8 cellular contexts compared by ENCODE assay signal in genomic region chr3:63862804-63863149, GRCh38. TPM values are rescaled to one million over a fixed set of nuclear protein-coding genes. Genes with fewer than 3 reads are reported as not detected.
DNase-seq lines count a peak whose midpoint lies in the region; ATAC-seq and TF ChIP-seq lines count a peak whose summit lies in the region.

No MANE protein-coding gene starts in this region.

- H3K27ac ChIP-seq in cardiac muscle cell, result no peak overlapping the region
- H3K27ac ChIP-seq in Panc1 (ENCODE audit: low read length), result peak overlapping the region; percentile 89
- H3K27ac ChIP-seq in fibroblast of lung (ENCODE audit: insufficient read depth, low read length), result peak overlapping the region; percentile 74
- H3K27ac ChIP-seq in rectal smooth muscle tissue (ENCODE audit: low read depth, low read length), result peak overlapping the region; percentile 83

- H3K9me3 ChIP-seq in cardiac muscle cell (ENCODE audit: low read depth) (no peaks in the 10 kb centered on the region), Panc1 (ENCODE audit: control insufficient read depth, insufficient read depth, low read depth, low read length) (no peaks in the 10 kb centered on the region), fibroblast of lung (ENCODE audit: control insufficient read depth, insufficient read depth, low read depth, low read length) (no peaks in the 10 kb centered on the region)

- TF ChIP-seq CTCF in cardiac muscle cell (IDR thresholded peaks at IDR 0.05; ENCODE audit: low read depth, low read length), result no peak
- TF ChIP-seq CTCF in Panc1 (IDR thresholded peaks at IDR 0.05), result no peak
- no peak for TF ChIP-seq CTCF in fibroblast of lung (conservative IDR thresholded peaks at IDR 0.05 in 1 of 2, IDR thresholded peaks at IDR 0.05 in 1 of 2; ENCODE audit: low read depth in 1 of 2, low read length in 2 of 2)

- ATAC-seq in left ventricle myocardium superior, result no peak
- ATAC-seq in Panc1, result no peak

- H3K36me3 ChIP-seq in cardiac muscle cell (no peaks in the 10 kb centered on the region), Panc1 (ENCODE audit: control insufficient read depth, insufficient read depth, low read length) (no peaks in the 10 kb centered on the region; the same call in 1 of the 2 replicates), fibroblast of lung (ENCODE audit: control insufficient read depth, insufficient read depth, low read length) (no peaks in the 10 kb centered on the region), rectal smooth muscle tissue (ENCODE audit: control insufficient read depth, insufficient read depth, low read length) (no peaks in the 10 kb centered on the region)

- H3K4me2 ChIP-seq in fibroblast of lung (ENCODE audit: extremely low read depth, insufficient read depth, low read length), result peak overlapping the region; percentile 88

- H3K4me3 ChIP-seq in cardiac muscle cell (peak overlapping the region; percentile 87), Panc1 (ENCODE audit: low read depth in 2 of 2, low read length in 2 of 2) (peak overlapping the region; percentile 61 to 64), fibroblast of lung (replicated peaks in 1 of 4; ENCODE audit: control extremely low read depth in 1 of 4, insufficient read depth in 1 of 4, low read depth in 3 of 4, low read length in 4 of 4) (peak overlapping the region; percentile 57 to 94 (median 78)), rectal smooth muscle tissue (ENCODE audit: low read length) (peak overlapping the region; percentile 88)

- BruUV-seq in Panc1 (replicated peaks; lab: Mats Ljungman, UMichigan), result no TSS peak

- peak overlapping the region; percentile 98 for H3K9ac ChIP-seq in fibroblast of lung (ENCODE audit: insufficient read depth, low read length)
- H3K9ac ChIP-seq in rectal smooth muscle tissue (ENCODE audit: low read length), result peak overlapping the region; percentile 75

- POLR2A ChIA-PET in Panc1 (lab: Charles Lee), result no interaction called here

- CTCF ChIA-PET in Panc1 (lab: Charles Lee), result no interaction called here

- H3K4me1 ChIP-seq in cardiac muscle cell (ENCODE audit: low read depth) (peaks cover 15% of the 10 kb centered on the region), Panc1 (ENCODE audit: control insufficient read depth, insufficient read depth, low read length) (peaks cover 3% of the 10 kb centered on the region; the same call in 1 of the 2 replicates), fibroblast of lung (ENCODE audit: control insufficient read depth, extremely low read depth, insufficient read depth, low read length) (no peaks in the 10 kb centered on the region), rectal smooth muscle tissue (ENCODE audit: control insufficient read depth, insufficient read depth, low read length) (peaks cover 11% of the 10 kb centered on the region)

- in situ Hi-C loops in Panc1 (cut with HindIII; ENCODE audit: low pct_unique_long_range_greater_than_20kb, low sequenced_read_pairs), result no loop called here

- H4K20me1 ChIP-seq in fibroblast of lung (ENCODE audit: control insufficient read depth, extremely low read depth, insufficient read depth, low read length), result no peaks in the 10 kb centered on the region

- no peaks in the 10 kb centered on the region for H3K27me3 ChIP-seq in cardiac muscle cell
- no peaks in the 10 kb centered on the region for H3K27me3 ChIP-seq in Panc1 (ENCODE audit: control insufficient read depth, insufficient read depth, low read length)
- H3K27me3 ChIP-seq in fibroblast of lung (ENCODE audit: control insufficient read depth, insufficient read depth, low read length), result no peaks in the 10 kb centered on the region
- no peaks in the 10 kb centered on the region for H3K27me3 ChIP-seq in rectal smooth muscle tissue (ENCODE audit: control insufficient read depth, insufficient read depth, low read length)

- DNase-seq in cardiac muscle cell (ENCODE audit: low read depth in 1 of 2, low spot score in 1 of 2) (no peak), left ventricle myocardium superior (no peak), Panc1 (ENCODE audit: low read depth, low spot score) (no peak), fibroblast of lung (ENCODE audit: low read depth in 2 of 2) (no peak), SHP77 treated with DMSO at 0.1 percent for 48 hours (lab: John Stamatoyannopoulos, UW) (no peak), cortex of kidney (lab: John Stamatoyannopoulos, UW) (no peak), iPS-NIHi7 (ENCODE audit: extremely low spot score) (no peak)

- H2AFZ ChIP-seq in fibroblast of lung (ENCODE audit: low read length), result peak overlapping the region; percentile 66

- H3K79me2 ChIP-seq in fibroblast of lung (ENCODE audit: control insufficient read depth, insufficient read depth, low read length), result peaks cover 50% of the 10 kb centered on the region

- intact Hi-C loops in left ventricle myocardium superior (cut with micrococcal nuclease) (no loop called here), Panc1 (cut with micrococcal nuclease; ENCODE audit: unreplicated experiment) (no loop called here)

RNA-seq across cellular contexts. Expression of gene THOC7, which starts 0.8 kb away (rescaled TPM):
- total RNA-seq in cardiac muscle cell, result 49.1 and 58.8 TPM in 2 replicates
- polyA plus RNA-seq in cardiac muscle cell, result 98.5 and 115 TPM in 2 replicates
- 82.5 TPM for total RNA-seq in left ventricle myocardium superior
- 64.3 TPM for total RNA-seq in Panc1 (2021; ENCODE audit: unreplicated experiment)
- polyA plus RNA-seq in Panc1 (2012; ENCODE audit: insufficient read length), result 38.9 TPM
- total RNA-seq in fibroblast of lung, result 35.3 and 42.6 TPM in 2 replicates
- polyA plus RNA-seq in fibroblast of lung, result 100 and 103 TPM in 2 replicates
- polyA plus RNA-seq in fibroblast of lung (2012), result 88.0 and 91.1 TPM in 2 replicates
- polyA minus RNA-seq in fibroblast of lung (ENCODE audit: low replicate concordance), result 0.96 and 3.9 TPM in 2 replicates

RNA-seq across cellular contexts. Expression of gene ATXN7, which starts 0.9 kb away (rescaled TPM):
- total RNA-seq in cardiac muscle cell (7.2 and 8.2 TPM in 2 replicates), left ventricle myocardium superior (12.6 TPM), Panc1 (2021; ENCODE audit: unreplicated experiment) (17.3 TPM), fibroblast of lung (7.7 and 11.1 TPM in 2 replicates)
- polyA plus RNA-seq in cardiac muscle cell (6.2 and 8.3 TPM in 2 replicates), fibroblast of lung (6.3 and 10.6 TPM in 2 replicates)
- polyA plus RNA-seq in Panc1 (2012; ENCODE audit: insufficient read length), result 8.8 TPM
- 3.4 and 6.3 TPM in 2 replicates for polyA plus RNA-seq in fibroblast of lung (2012)
- 64.9 and 84.2 TPM in 2 replicates for polyA minus RNA-seq in fibroblast of lung (ENCODE audit: low replicate concordance)

RNA-seq across cellular contexts. Expression of gene C3orf49, which starts 43.7 kb away (rescaled TPM):
- total RNA-seq in cardiac muscle cell, result not detected in 2 replicates
- polyA plus RNA-seq in cardiac muscle cell, result not detected in 2 replicates
- not detected for total RNA-seq in left ventricle myocardium superior
- not detected for total RNA-seq in Panc1 (2021; ENCODE audit: unreplicated experiment)
- polyA plus RNA-seq in Panc1 (2012; ENCODE audit: insufficient read length), result not detected
- not detected in 2 replicates for total RNA-seq in fibroblast of lung
- not detected in 2 replicates for polyA plus RNA-seq in fibroblast of lung
- polyA plus RNA-seq in fibroblast of lung (2012), result 0.09 TPM in 1 of 2 replicates, not detected in the other
- polyA minus RNA-seq in fibroblast of lung (ENCODE audit: low replicate concordance), result not detected in 2 replicates

RNA-seq across cellular contexts. Expression of gene SCAANT1, which starts 49.4 kb away (rescaled TPM):
- total RNA-seq in cardiac muscle cell, result not detected in 2 replicates
- polyA plus RNA-seq in cardiac muscle cell, result 2.0 TPM in 1 of 2 replicates, not detected in the other
- total RNA-seq in left ventricle myocardium superior, result not detected
- total RNA-seq in Panc1 (2021; ENCODE audit: unreplicated experiment), result not detected
- polyA plus RNA-seq in Panc1 (2012; ENCODE audit: insufficient read length), result not detected
- total RNA-seq in fibroblast of lung, result 1.7 TPM in 1 of 2 replicates, not detected in the other
- not detected in 2 replicates for polyA plus RNA-seq in fibroblast of lung
- not detected in 2 replicates for polyA plus RNA-seq in fibroblast of lung (2012)
- not detected in 2 replicates for polyA minus RNA-seq in fibroblast of lung (ENCODE audit: low replicate concordance)
